Comparison of ENCODE assay signal across 8 cellular contexts in genomic region chr13:94712287-94712811, GRCh38. TPM values are rescaled to one million over a fixed set of nuclear protein-coding genes. Genes with fewer than 3 reads are reported as not detected.
DNase-seq lines count a peak whose midpoint lies in the region; ATAC-seq and TF ChIP-seq lines count a peak whose summit lies in the region.

Gene SOX21 (minus strand): TSS chr13:94712545. CDS start chr13:94712049, 496 bp downstream.

- H3K27me3 Mint-ChIP-seq in activated naive CD8-positive, alpha-beta T cell treated with anti-CD3 and anti-CD28 coated beads, Interleukin-2, amount 10 ng/mL, durations not matched to agents 7 days and 5 days: peaks cover 82% of the 10 kb centered on the region

- peaks cover 2 to 35% (median 30%) of the 10 kb centered on the region in 9 donors for H3K4me1 ChIP-seq in heart right ventricle
- H3K4me1 ChIP-seq in left lung: peaks cover 11 to 33% of the 10 kb centered on the region in 2 donors
- H3K4me1 ChIP-seq in upper lobe of right lung: peaks cover 23% of the 10 kb centered on the region

- DNase-seq in heart right ventricle (no peak), Right ventricle myocardium superior (no peak), left lung (peak in 1 of 2 donors; percentile 76), upper lobe of right lung (no peak), NCI-H2107 treated with DMSO at 0.1 percent for 48 hours (lab: John Stamatoyannopoulos, UW; ENCODE audit: unreplicated experiment) (no peak), AG08396 (ENCODE audit: low spot score) (no peak), UCSD-AML1 (lab: John Stamatoyannopoulos, UW; ENCODE audit: unreplicated experiment) (no peak)
- peak; percentile 39 for DNase-seq in activated naive CD8-positive, alpha-beta T cell treated with anti-CD3 and anti-CD28 coated beads, Interleukin-2, amount 10 ng/mL, durations not matched to agents 7 days and 5 days

- intact Hi-C loops in heart right ventricle (cut with DNase I): no loop called here
- intact Hi-C loops in Right ventricle myocardium superior (cut with DNase I): no loop called here
- intact Hi-C loops in left lung (cut with DNase I): no loop called here
- intact Hi-C loops in upper lobe of right lung (cut with DNase I): no loop called here

- H3K27ac Mint-ChIP-seq in activated naive CD8-positive, alpha-beta T cell treated with anti-CD3 and anti-CD28 coated beads, Interleukin-2, amount 10 ng/mL, durations not matched to agents 7 days and 5 days: peak within 1 kb of the TSS; percentile 56

- H3K9me3 ChIP-seq in heart right ventricle: no peaks in the 10 kb centered on the region
- H3K9me3 ChIP-seq in left lung: no peaks in the 10 kb centered on the region
- no peaks in the 10 kb centered on the region for H3K9me3 ChIP-seq in upper lobe of right lung

- 1% methylated on average over 38 of the region's 38 CpGs for WGBS in heart right ventricle, 2 donors

- H3K4me3 ChIP-seq in heart right ventricle (peak within 1 kb of the TSS in 8 of 10 donors; percentile 16 to 41 (median 32)), left lung (peak within 1 kb of the TSS; percentile 13 to 15), upper lobe of right lung (peak within 1 kb of the TSS; percentile 30)

- ATAC-seq in heart right ventricle: peak in 2 of 8 donors; percentile 6 to 19
- ATAC-seq in Right ventricle myocardium superior (ENCODE audit: poor library complexity): no peak
- ATAC-seq in activated naive CD8-positive, alpha-beta T cell treated with anti-CD3 and anti-CD28 coated beads, Interleukin-2, amount 10 ng/mL, durations not matched to agents 7 days and 5 days (ENCODE audit: low read depth): no peak
- ATAC-seq in left lung: peak; percentile 13
- no peak for ATAC-seq in upper lobe of right lung

- peaks cover 14% of the 10 kb centered on the region for H3K4me1 Mint-ChIP-seq in activated naive CD8-positive, alpha-beta T cell treated with anti-CD3 and anti-CD28 coated beads, Interleukin-2, amount 10 ng/mL, durations not matched to agents 7 days and 5 days

- H3K36me3 Mint-ChIP-seq in activated naive CD8-positive, alpha-beta T cell treated with anti-CD3 and anti-CD28 coated beads, Interleukin-2, amount 10 ng/mL, durations not matched to agents 7 days and 5 days: no peaks in the 10 kb centered on the region

- no peak for TF ChIP-seq CTCF in heart right ventricle (IDR thresholded peaks at IDR 0.05)
- no peak for TF ChIP-seq CTCF in left lung (IDR thresholded peaks at IDR 0.05)
- no peak for TF ChIP-seq CTCF in upper lobe of right lung (IDR thresholded peaks at IDR 0.05)

- H3K9me3 Mint-ChIP-seq in activated naive CD8-positive, alpha-beta T cell treated with anti-CD3 and anti-CD28 coated beads, Interleukin-2, amount 10 ng/mL, durations not matched to agents 7 days and 5 days: no peaks in the 10 kb centered on the region

- peak within 1 kb of the TSS; percentile 61 for H3K4me3 Mint-ChIP-seq in activated naive CD8-positive, alpha-beta T cell treated with anti-CD3 and anti-CD28 coated beads, Interleukin-2, amount 10 ng/mL, durations not matched to agents 7 days and 5 days

- POLR2A ChIA-PET in activated naive CD8-positive, alpha-beta T cell treated with anti-CD3 and anti-CD28 coated beads, Interleukin-2, amount 10 ng/mL, durations not matched to agents 7 days and 5 days (lab: Charles Lee): no interaction called here

- no peak within 1 kb of the TSS for H3K27ac ChIP-seq in heart right ventricle
- H3K27ac ChIP-seq in left lung: no peak within 1 kb of the TSS
- H3K27ac ChIP-seq in upper lobe of right lung: no peak within 1 kb of the TSS

- H3K27me3 ChIP-seq in heart right ventricle (peaks cover 40 to 99% (median 97%) of the 10 kb centered on the region in 7 donors), left lung (peaks cover 90 to 100% of the 10 kb centered on the region in 2 donors), upper lobe of right lung (peaks cover 88% of the 10 kb centered on the region)

- H3K36me3 ChIP-seq in heart right ventricle (no peaks in the 10 kb centered on the region), left lung (no peaks in the 10 kb centered on the region), upper lobe of right lung (no peaks in the 10 kb centered on the region)

RNA-seq across cellular contexts. Expression of gene SOX21, which starts in this region (rescaled TPM):
- total RNA-seq in heart right ventricle (not detected), Right ventricle myocardium superior (not detected), left lung (under 1 TPM; 0.09 to 0.13 TPM), upper lobe of right lung (0.26 TPM)
- polyA plus RNA-seq in heart right ventricle: not detected
- total RNA-seq in activated naive CD8-positive, alpha-beta T cell treated with anti-CD3 and anti-CD28 coated beads, Interleukin-2, amount 10 ng/mL, durations not matched to agents 7 days and 5 days: not detected

Comparison
In these comparisons a context has a peak if more than half of its experiments do, and no peak if none do; other contexts are left out.
1. Peak in DNase-seq in activated naive CD8-positive, alpha-beta T cell treated with anti-CD3 and anti-CD28 coated beads, Interleukin-2, amount 10 ng/mL, durations not matched to agents 7 days and 5 days; RNA of the gene not detected or under 1 TPM.
2. Peak in ATAC-seq and H3K4me3 ChIP-seq in left lung; RNA of the gene not detected or under 1 TPM.